Comparison of ENCODE assay signal across 8 cellular contexts in genomic region chr1:117059334-117059677, GRCh38. TPM values are rescaled to one million over a fixed set of nuclear protein-coding genes. Genes with fewer than 3 reads are reported as not detected.
DNase-seq lines count a peak whose midpoint lies in the region; ATAC-seq, FAIRE-seq and TF ChIP-seq lines count a peak whose summit lies in the region.

No MANE protein-coding gene starts in this region.

- H3K9ac ChIP-seq in adipocyte (ENCODE audit: low read length): peak overlapping the region; percentile 68
- H3K9ac ChIP-seq in keratinocyte (ENCODE audit: control insufficient read depth, extremely low read depth, insufficient read depth, low read length): peak overlapping the region; percentile 98

- peak; percentile 71 for DNase-seq in DMS53 (lab: John Stamatoyannopoulos, UW)
- DNase-seq in HuH-7 (ENCODE audit: low spot score): peak; percentile 23
- DNase-seq in adipocyte (ENCODE audit: low read depth): no peak
- DNase-seq in keratinocyte (ENCODE audit: low read depth, low spot score): no peak
- DNase-seq in stimulated activated CD8-positive, alpha-beta memory T cell treated with anti-CD3 and anti-CD28 coated beads, Interleukin-12 subunit alpha, Interleukin-12 subunit beta, amount 100 ng/mL, for 1 hour (ENCODE audit: low read depth): peak; percentile 58
- no peak for DNase-seq in superior temporal gyrus (ENCODE audit: extremely low spot score)

- TF ChIP-seq CTCF in keratinocyte (optimal IDR thresholded peaks at IDR 0.05 in 1 of 3, IDR thresholded peaks at IDR 0.05 in 1 of 3, conservative IDR thresholded peaks at IDR 0.05 in 1 of 3; ENCODE audit: extremely low read depth in 1 of 3, insufficient read depth in 2 of 3, low read length in 3 of 3): no peak

- H3K36me3 ChIP-seq in adipocyte (ENCODE audit: control insufficient read depth, insufficient read depth, low read length, severe bottlenecking) (no peaks in the 10 kb centered on the region), keratinocyte (ENCODE audit: control insufficient read depth in 2 of 2, extremely low read depth in 1 of 2, insufficient read depth in 2 of 2, low read length in 2 of 2) (peaks cover 0 to 2% of the 10 kb centered on the region in 2 experiments)

- no peaks in the 10 kb centered on the region for H4K20me1 ChIP-seq in keratinocyte (ENCODE audit: control insufficient read depth, extremely low read depth, insufficient read depth, low read length)

- H3K27me3 ChIP-seq in adipocyte (replicated peaks; ENCODE audit: control insufficient read depth, insufficient read depth, low read length) (no peaks in the 10 kb centered on the region), keratinocyte (ENCODE audit: control insufficient read depth, extremely low read depth, insufficient read depth, low read length) (no peaks in the 10 kb centered on the region)

- H3K4me1 ChIP-seq in adipocyte (ENCODE audit: control insufficient read depth, insufficient read depth, low read length) (peaks cover 12% of the 10 kb centered on the region), keratinocyte (ENCODE audit: control insufficient read depth, extremely low read depth, insufficient read depth, low read length) (peaks cover 26% of the 10 kb centered on the region)

- FAIRE-seq in keratinocyte (lab: Jason Lieb, UNC): no peak

- peaks cover 2% of the 10 kb centered on the region for H3K79me2 ChIP-seq in keratinocyte (ENCODE audit: control insufficient read depth, insufficient read depth, low read length)

- H3K9me3 ChIP-seq in adipocyte (ENCODE audit: control insufficient read depth, low read length): no peaks in the 10 kb centered on the region
- no peaks in the 10 kb centered on the region for H3K9me3 ChIP-seq in keratinocyte (ENCODE audit: control insufficient read depth, low read depth, low read length)

- H2AFZ ChIP-seq in keratinocyte (ENCODE audit: control insufficient read depth, low read length): peak overlapping the region; percentile 80

- dilution Hi-C loops in keratinocyte (cut with MboI; ENCODE audit: extremely low pct_ligation_motif_present, low sequenced_read_pairs): no loop called here

- H3K4me3 ChIP-seq in adipocyte (ENCODE audit: low read length): peak overlapping the region; percentile 96
- H3K4me3 ChIP-seq in keratinocyte (ENCODE audit: control insufficient read depth in 2 of 3, extremely low read depth in 1 of 3, insufficient read depth in 2 of 3, low read depth in 1 of 3, low read length in 3 of 3): peak overlapping the region; percentile 88 to 97 (median 93)

- peak overlapping the region; percentile 89 for H3K4me2 ChIP-seq in keratinocyte (ENCODE audit: control insufficient read depth, extremely low read depth, insufficient read depth, low read depth, low read length)

- H3K9me1 ChIP-seq in keratinocyte (ENCODE audit: control insufficient read depth, extremely low read depth, insufficient read depth, low read length): no peaks in the 10 kb centered on the region

- ATAC-seq in GM21423 (IDR thresholded peaks at IDR 0.05; ENCODE audit: unreplicated experiment) (peak; percentile 33), SK-N-SH treated with all-trans-retinoic acid at 6 μM for 48 hours (peak; percentile 24)

- peak overlapping the region; percentile 97 for H3K27ac ChIP-seq in keratinocyte (ENCODE audit: control insufficient read depth, insufficient read depth, low read length)

TF ChIP-seq in SK-N-SH treated with all-trans-retinoic acid at 6 μM for 48 hours, 23 proteins besides CTCF, POLR2A, EP300 and RAD21:
- TF ChIP-seq TSHZ2 (CRISPR knock-in tag; IDR thresholded peaks at IDR 0.05) (no peak), CREB5 (CRISPR knock-in tag; IDR thresholded peaks at IDR 0.05; ENCODE audit: low read depth) (no peak), ZNF70 (CRISPR knock-in tag; IDR thresholded peaks at IDR 0.05) (no peak), ARNTL (CRISPR knock-in tag; IDR thresholded peaks at IDR 0.05; ENCODE audit: borderline replicate concordance, low read depth) (no peak)

RNA-seq across cellular contexts. Expression of gene TTF2, which starts 0.8 kb away (rescaled TPM):
- polyA plus RNA-seq in keratinocyte: 13.4 to 23.0 TPM (median 15.8 TPM) in 3 replicates
- 25.9 TPM for polyA plus RNA-seq in keratinocyte (2011; ENCODE audit: low read depth)
- 9.0 and 9.4 TPM in 2 replicates for polyA plus RNA-seq in keratinocyte (2011; cell fraction: cytosol; rRNA removed)
- polyA plus RNA-seq in keratinocyte (2011; cell fraction: nucleus; rRNA removed): 25.7 and 28.2 TPM in 2 replicates
- 9.2 and 16.5 TPM in 2 replicates for polyA plus RNA-seq in keratinocyte (2012; ENCODE audit: low replicate concordance)
- polyA minus RNA-seq in keratinocyte: 13.1 to 21.8 TPM (median 16.2 TPM) in 3 replicates
- 5.6 TPM for polyA minus RNA-seq in keratinocyte (2011; cell fraction: cytosol; rRNA and poly(A)+ RNA removed)
- 11.4 and 19.6 TPM in 2 replicates for polyA minus RNA-seq in keratinocyte (2011; cell fraction: nucleus; rRNA and poly(A)+ RNA removed)

RNA-seq across cellular contexts. Expression of gene CD101, which starts 57.7 kb away (rescaled TPM):
- polyA plus RNA-seq in keratinocyte: 0.86 to 2.2 TPM (median 1.8 TPM) in 3 replicates
- polyA plus RNA-seq in keratinocyte (2011; ENCODE audit: low read depth): 0.99 TPM
- polyA plus RNA-seq in keratinocyte (2011; cell fraction: cytosol; rRNA removed): 0.88 and 0.96 TPM in 2 replicates
- 5.8 and 8.9 TPM in 2 replicates for polyA plus RNA-seq in keratinocyte (2011; cell fraction: nucleus; rRNA removed)
- polyA plus RNA-seq in keratinocyte (2012; ENCODE audit: low replicate concordance): 0.66 and 3.7 TPM in 2 replicates
- polyA minus RNA-seq in keratinocyte: 1.3 to 5.5 TPM (median 5.5 TPM) in 3 replicates
- polyA minus RNA-seq in keratinocyte (2011; cell fraction: cytosol; rRNA and poly(A)+ RNA removed): not detected
- polyA minus RNA-seq in keratinocyte (2011; cell fraction: nucleus; rRNA and poly(A)+ RNA removed): 9.3 and 21.3 TPM in 2 replicates

Comparison
In these comparisons a context has a peak if more than half of its experiments do, and no peak if none do; other contexts are left out.
1. DNase-seq: peak in DMS53 (single experiment), HuH-7 (single experiment) and stimulated activated CD8-positive, alpha-beta memory T cell treated with anti-CD3 and anti-CD28 coated beads, Interleukin-12 subunit alpha, Interleukin-12 subunit beta, amount 100 ng/mL, for 1 hour (single experiment); none in adipocyte (single experiment), keratinocyte (single experiment) and superior temporal gyrus (single experiment).